ENCODE assay signal across 8 cellular contexts in genomic region chr6:112879920-112880413, GRCh38.
A peak's percentile ranks its signal among the peaks of the same experiment; 100 is the strongest.
DNase-seq lines count a peak whose midpoint lies in the region; ATAC-seq and TF ChIP-seq lines count a peak whose summit lies in the region.

No MANE protein-coding gene starts in this region.

- H3K9me3 Mint-ChIP-seq in Caco-2 (ENCODE audit: unreplicated experiment) (no peaks in the 10 kb centered on the region), CD14-positive monocyte (no peaks in the 10 kb centered on the region)

- intact Hi-C loops in Caco-2 (cut with micrococcal nuclease; ENCODE audit: unreplicated experiment) (loop anchor here (1.0 to 10.0 kb wide), 3 partner anchors 95 to 1029 kb away; no protein-coding TSS in a partner anchor), CD14-positive monocyte (cut with micrococcal nuclease) (no loop called here)

- H3K36me3 ChIP-seq in Caco-2 (ENCODE audit: control insufficient read depth, insufficient read depth, low read length) (no peaks in the 10 kb centered on the region), lung (ENCODE audit: control insufficient read depth in 2 of 2, insufficient read depth in 2 of 2, low read length in 2 of 2) (no peaks in the 10 kb centered on the region)

- H3K36me3 Mint-ChIP-seq in Caco-2 (ENCODE audit: insufficient read depth, unreplicated experiment) (no peaks in the 10 kb centered on the region), CD14-positive monocyte (no peaks in the 10 kb centered on the region)

- H3K27me3 ChIP-seq in Caco-2 (replicated peaks; ENCODE audit: control insufficient read depth, insufficient read depth, low read length) (no peaks in the 10 kb centered on the region), lung (ENCODE audit: control insufficient read depth, insufficient read depth) (no peaks in the 10 kb centered on the region)

- H3K4me3 ChIP-seq in Caco-2 (ENCODE audit: low read depth, low read length): peak overlapping the region; percentile 56
- H3K4me3 ChIP-seq in lung: no peak overlapping the region

- H3K27ac Mint-ChIP-seq in Caco-2 (ENCODE audit: unreplicated experiment) (no peak overlapping the region), CD14-positive monocyte (no peak overlapping the region)

- no TSS peak for BruUV-seq in Caco-2 (replicated peaks; lab: Mats Ljungman, UMichigan)

- H3K27ac ChIP-seq in lung (ENCODE audit: low read depth in 1 of 2, low read length in 1 of 2): no peak overlapping the region

- POLR2A ChIA-PET in Caco-2 (lab: Charles Lee): no interaction called here

- H3K27me3 Mint-ChIP-seq in Caco-2 (ENCODE audit: insufficient read depth, unreplicated experiment): no peaks in the 10 kb centered on the region
- peaks cover 0 to 2% (median 0%) of the 10 kb centered on the region in 3 donors for H3K27me3 Mint-ChIP-seq in CD14-positive monocyte (ENCODE audit: low read depth in 3 of 3)

- DNase-seq in Caco-2 (peak; percentile 76 to 80), lung (ENCODE audit: low spot score) (peak; percentile 40), CD14-positive monocyte (ENCODE audit: low spot score) (no peak), H4 (ENCODE audit: low spot score) (no peak)
- peak; percentile 12 for DNase-seq in activated naive CD4-positive, alpha-beta T cell treated with anti-CD3 and anti-CD28 coated beads, Interleukin-2, amount 50 U/mL, for 16 hours
- no peak for DNase-seq in stimulated activated CD4-positive, alpha-beta T cell treated with anti-CD3 and anti-CD28 coated beads, Interleukin-1b, Interleukin-23, amount 100 ng/mL, for 48 hours

- TF ChIP-seq CTCF in Caco-2 (IDR thresholded peaks at IDR 0.05; ENCODE audit: insufficient read depth in 1 of 2, low read depth in 1 of 2, low read length in 1 of 2, severe bottlenecking in 1 of 2, unreplicated experiment in 1 of 2): peak; percentile 55 to 69
- no peak for TF ChIP-seq CTCF in lung (IDR thresholded peaks at IDR 0.05; ENCODE audit: control extremely low read depth, extremely low read depth)
- TF ChIP-seq CTCF in CD14-positive monocyte (IDR thresholded peaks at IDR 0.05): no peak

- H3K4me3 Mint-ChIP-seq in Caco-2 (ENCODE audit: unreplicated experiment): peak overlapping the region; percentile 64
- no peak overlapping the region for H3K4me3 Mint-ChIP-seq in CD14-positive monocyte

- ATAC-seq in HG03045 (IDR thresholded peaks at IDR 0.05; ENCODE audit: unreplicated experiment) (peak; percentile 82), lung (ENCODE audit: insufficient read depth, low FRiP score) (peak; percentile 60), GM19455 (IDR thresholded peaks at IDR 0.05; ENCODE audit: unreplicated experiment) (no peak)

- no peaks in the 10 kb centered on the region for H3K9me3 ChIP-seq in Caco-2
- no peaks in the 10 kb centered on the region for H3K9me3 ChIP-seq in lung (ENCODE audit: control insufficient read depth in 2 of 2, insufficient read depth in 1 of 2, low read length in 1 of 2)

- CTCF ChIA-PET in Caco-2 (lab: Charles Lee): interaction anchor here (0.5 to 1.7 kb wide), 5 partner anchors 122 to 1029 kb away, joined by 3 to 14 read pairs (median 4); no protein-coding TSS in a partner anchor

- no peaks in the 10 kb centered on the region for H3K4me1 Mint-ChIP-seq in Caco-2 (ENCODE audit: low read depth, unreplicated experiment)
- no peaks in the 10 kb centered on the region for H3K4me1 Mint-ChIP-seq in CD14-positive monocyte

- peaks cover 5% of the 10 kb centered on the region; the same call in 1 of the 2 replicates for H3K4me1 ChIP-seq in Caco-2
- no peaks in the 10 kb centered on the region for H3K4me1 ChIP-seq in lung (ENCODE audit: control insufficient read depth in 2 of 2, insufficient read depth in 2 of 2, low read length in 2 of 2)

- WGBS in lung, 2 donors: 89 to 90% methylated on average over 19 to 20 of the region's 20 CpGs

Comparison
In these comparisons a context has a peak if more than half of its experiments do, and no peak if none do; other contexts are left out.
1. DNase-seq: peak in Caco-2 (2 of 2), activated naive CD4-positive, alpha-beta T cell treated with anti-CD3 and anti-CD28 coated beads, Interleukin-2, amount 50 U/mL, for 16 hours (single experiment) and lung (single experiment); none in stimulated activated CD4-positive, alpha-beta T cell treated with anti-CD3 and anti-CD28 coated beads, Interleukin-1b, Interleukin-23, amount 100 ng/mL, for 48 hours (single experiment), CD14-positive monocyte (single experiment) and H4 (single experiment).
2. CTCF ChIP-seq: peak in Caco-2 (2 of 2); none in lung (single experiment) and CD14-positive monocyte (single experiment).